11 cellular contexts compared by ENCODE assay signal in the genomic region with DNA sequence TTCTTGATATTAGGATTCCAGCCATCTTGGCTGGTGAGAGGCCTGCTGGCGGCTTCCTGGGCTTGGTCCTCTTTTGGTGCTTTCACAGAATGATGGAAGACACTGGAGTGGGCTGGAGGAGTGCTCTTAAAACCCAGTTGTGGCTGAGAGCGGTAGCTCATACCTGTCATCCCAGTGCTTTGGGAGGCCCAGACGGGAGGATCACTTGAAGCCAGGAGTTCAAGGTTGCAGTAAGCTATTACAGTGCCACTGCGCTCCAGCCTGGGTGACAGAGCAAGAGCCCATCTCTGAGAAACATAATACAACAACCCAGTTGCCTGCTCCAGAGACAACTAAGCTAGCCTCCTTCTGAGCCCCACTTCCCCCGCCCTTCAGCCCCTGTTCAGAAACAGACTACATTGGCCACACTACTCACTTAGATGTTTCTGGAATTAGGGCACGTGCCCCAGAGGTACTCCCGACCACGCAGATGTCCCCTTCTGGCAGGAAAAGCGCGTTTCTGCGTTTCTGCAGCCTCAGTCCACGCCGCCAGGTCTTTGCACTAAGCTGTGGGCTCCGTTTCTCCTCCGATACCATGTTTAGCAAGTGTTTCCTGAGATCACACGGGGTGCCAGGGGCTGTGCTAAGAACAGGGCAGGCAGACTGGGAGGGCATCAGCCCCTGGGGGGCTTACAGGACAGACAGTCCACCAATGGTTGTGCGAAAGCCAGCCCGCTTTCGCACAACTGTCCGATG. TPM values are rescaled to one million over a fixed set of nuclear protein-coding genes. Genes with fewer than 3 reads are reported as not detected.
DNase-seq lines count a peak whose midpoint lies in the region; ATAC-seq and TF ChIP-seq lines count a peak whose summit lies in the region.
"Had no signal": no experiment of that assay in that cellular context is flagged by ENCODE, and none has a peak within 500 bp of the region (broad histone marks: within the 10 kb centered on the region; RNA-seq: fewer than 3 reads in every experiment).

No MANE protein-coding gene starts in this region.

- no peaks in the 10 kb centered on the region for H3F3A ChIP-seq in SK-N-SH (replicated peaks; ENCODE audit: insufficient read depth)

- H3K9me3 Mint-ChIP-seq in T-helper 1 cell treated with Interleukin-12 subunit alpha and Interleukin-12 subunit beta and Interleukin-4 antibody, amounts not matched to agents 30 μg/mL and 1 μg/mL, for 36 hours = no peaks in the 10 kb centered on the region
- H3K9me3 Mint-ChIP-seq: mesothelial cell of epicardium had no signal

- no peak for DNase-seq in effector memory CD4-positive, alpha-beta T cell
- peak; percentile 39 for DNase-seq in stimulated activated naive CD4-positive, alpha-beta T cell treated with Interleukin-2 at 50 U/mL for 16 hours (lab: John Stamatoyannopoulos, UW)
- DNase-seq in SK-N-SH = no peak
- DNase-seq in omental fat pad (ENCODE audit: low spot score) = no peak
- DNase-seq: foreskin keratinocyte, GOT3, NCI-H1930 had no signal

- H3K27me3 ChIP-seq in effector memory CD4-positive, alpha-beta T cell (replicated peaks; ENCODE audit: control insufficient read depth, insufficient read depth, low read length, poor library complexity, severe bottlenecking) = no peaks in the 10 kb centered on the region
- peaks cover 34% of the 10 kb centered on the region for H3K27me3 ChIP-seq in SK-N-SH (ENCODE audit: insufficient read depth)

- H3K4me1 Mint-ChIP-seq in T-helper 1 cell treated with Interleukin-12 subunit alpha and Interleukin-12 subunit beta and Interleukin-4 antibody, amounts not matched to agents 30 μg/mL and 1 μg/mL, for 36 hours (ENCODE audit: low read depth) = peaks cover 55% of the 10 kb centered on the region

- peak overlapping the region; percentile 99 for H3K4me3 Mint-ChIP-seq in T-helper 1 cell treated with Interleukin-12 subunit alpha and Interleukin-12 subunit beta and Interleukin-4 antibody, amounts not matched to agents 30 μg/mL and 1 μg/mL, for 36 hours

- peak overlapping the region; percentile 80 for H3K27ac ChIP-seq in effector memory CD4-positive, alpha-beta T cell (ENCODE audit: insufficient read depth, low read length, poor library complexity, severe bottlenecking)
- H3K27ac ChIP-seq in SK-N-SH (ENCODE audit: low read depth in 2 of 2, low read length in 1 of 2) = no peak overlapping the region
- H3K27ac ChIP-seq: foreskin keratinocyte had no signal

- CTCF ChIA-PET in SK-N-SH (lab: Yijun Ruan, JAX) = interaction anchor here (1.0 to 2.7 kb wide), 2 partner anchors 27 to 38 kb away, joined by 3 to 20 read pairs; no protein-coding TSS in a partner anchor

- H3K4me1 ChIP-seq in effector memory CD4-positive, alpha-beta T cell (ENCODE audit: control insufficient read depth, insufficient read depth, low read length, poor library complexity, severe bottlenecking) = peaks cover 50% of the 10 kb centered on the region
- no peaks in the 10 kb centered on the region; a peak in 1 of 4 replicates for H3K4me1 ChIP-seq in SK-N-SH (ENCODE audit: control insufficient read depth in 1 of 2, insufficient read depth in 2 of 2, low read depth in 1 of 2, low read length in 1 of 2)
- H3K4me1 ChIP-seq: foreskin keratinocyte had no signal

- no peak for TF ChIP-seq EP300 in SK-N-SH (IDR thresholded peaks at IDR 0.05; ENCODE audit: borderline replicate concordance in 1 of 2, low read depth in 1 of 2, low read length in 1 of 2)

- WGBS in SK-N-SH (ENCODE audit: low lambda C conversion rate) = 89% methylated on average over 17 of the region's 20 CpGs

- TF ChIP-seq POLR2A in GM18526 (IDR thresholded peaks at IDR 0.05; ENCODE audit: extremely low read depth, insufficient read length) = peak; percentile 46

- no peaks in the 10 kb centered on the region for H3K36me3 ChIP-seq in effector memory CD4-positive, alpha-beta T cell (ENCODE audit: control insufficient read depth, insufficient read depth, low read length)
- H3K36me3 ChIP-seq in SK-N-SH (replicated peaks in 1 of 2; ENCODE audit: control insufficient read depth in 1 of 2, insufficient read depth in 2 of 2, low read length in 1 of 2) = no peaks in the 10 kb centered on the region

- H3K4me2 ChIP-seq in SK-N-SH = no peak overlapping the region

- ATAC-seq in omental fat pad (ENCODE audit: low FRiP score) (no peak), GM18502 (IDR thresholded peaks at IDR 0.05; ENCODE audit: poor library complexity, unreplicated experiment) (no peak)
- ATAC-seq: foreskin keratinocyte had no signal

- no peaks in the 10 kb centered on the region for H3K9me3 ChIP-seq in effector memory CD4-positive, alpha-beta T cell (ENCODE audit: control insufficient read depth, low read length)
- no peaks in the 10 kb centered on the region for H3K9me3 ChIP-seq in SK-N-SH

- peaks cover 41% of the 10 kb centered on the region for H3K36me3 Mint-ChIP-seq in T-helper 1 cell treated with Interleukin-12 subunit alpha and Interleukin-12 subunit beta and Interleukin-4 antibody, amounts not matched to agents 30 μg/mL and 1 μg/mL, for 36 hours (ENCODE audit: low read depth)
- H3K36me3 Mint-ChIP-seq: mesothelial cell of epicardium had no signal

- H3K27ac Mint-ChIP-seq in T-helper 1 cell treated with Interleukin-12 subunit alpha and Interleukin-12 subunit beta and Interleukin-4 antibody, amounts not matched to agents 30 μg/mL and 1 μg/mL, for 36 hours = peak overlapping the region; percentile 96
- H3K27ac Mint-ChIP-seq: mesothelial cell of epicardium had no signal

- H2AFZ ChIP-seq in SK-N-SH (ENCODE audit: low read depth) = no peak overlapping the region

- no peaks in the 10 kb centered on the region for H3K9me2 ChIP-seq in SK-N-SH

- no peaks in the 10 kb centered on the region for H4K20me1 ChIP-seq in SK-N-SH (ENCODE audit: insufficient read depth)

- no peak for TF ChIP-seq CTCF in SK-N-SH (IDR thresholded peaks at IDR 0.05)
- TF ChIP-seq CTCF in omental fat pad (IDR thresholded peaks at IDR 0.05) = no peak

- TF ChIP-seq RAD21 in SK-N-SH (IDR thresholded peaks at IDR 0.05; ENCODE audit: low read length) = no peak

- H3K27me3 Mint-ChIP-seq in T-helper 1 cell treated with Interleukin-12 subunit alpha and Interleukin-12 subunit beta and Interleukin-4 antibody, amounts not matched to agents 30 μg/mL and 1 μg/mL, for 36 hours (ENCODE audit: low read depth) = no peaks in the 10 kb centered on the region

- H3K9ac ChIP-seq in SK-N-SH = no peak overlapping the region

- H3K4me3 ChIP-seq in effector memory CD4-positive, alpha-beta T cell (ENCODE audit: insufficient read depth, low read depth, low read length, poor library complexity, severe bottlenecking) = peak overlapping the region; percentile 81
- no peak overlapping the region for H3K4me3 ChIP-seq in SK-N-SH (ENCODE audit: low read depth in 2 of 2, low read length in 1 of 2)

- no peaks in the 10 kb centered on the region for H3K79me2 ChIP-seq in SK-N-SH (ENCODE audit: insufficient read depth)

- POLR2A ChIA-PET in SK-N-SH (lab: Yijun Ruan, JAX) = no interaction called here

TF ChIP-seq in SK-N-SH, 30 proteins besides CTCF, POLR2A, EP300 and RAD21:
- TF ChIP-seq, protein P1, sequence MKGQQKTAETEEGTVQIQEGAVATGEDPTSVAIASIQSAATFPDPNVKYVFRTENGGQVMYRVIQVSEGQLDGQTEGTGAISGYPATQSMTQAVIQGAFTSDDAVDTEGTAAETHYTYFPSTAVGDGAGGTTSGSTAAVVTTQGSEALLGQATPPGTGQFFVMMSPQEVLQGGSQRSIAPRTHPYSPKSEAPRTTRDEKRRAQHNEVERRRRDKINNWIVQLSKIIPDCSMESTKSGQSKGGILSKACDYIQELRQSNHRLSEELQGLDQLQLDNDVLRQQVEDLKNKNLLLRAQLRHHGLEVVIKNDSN (IDR thresholded peaks at IDR 0.05; ENCODE audit: borderline replicate concordance, low read depth) = no peak
- TF ChIP-seq EZH2phosphoT487 (IDR thresholded peaks at IDR 0.05; ENCODE audit: borderline replicate concordance, low read depth) = no peak
- TF ChIP-seq MXI1 (IDR thresholded peaks at IDR 0.05; ENCODE audit: low read depth, low read length) = no peak

RNA-seq across cellular contexts. Expression of a gene that starts 2.4 kb away (rescaled TPM):
- polyA plus RNA-seq in SK-N-SH (2012; rRNA removed) = 5.5 and 6.0 TPM in 2 replicates
- 2.7 and 3.9 TPM in 2 replicates for polyA plus RNA-seq in SK-N-SH (2012; cell fraction: cytosol; rRNA removed)
- polyA plus RNA-seq in SK-N-SH (2012; cell fraction: nucleus; rRNA removed) = 12.9 and 13.6 TPM in 2 replicates
- 10 to 100 TPM; 16.5 to 23.0 (median 18.2) TPM for total RNA-seq in omental fat pad
